In genomic region chrX:47156611-47157520, GRCh38 we compare ENCODE assay signal across 17 cellular contexts. TPM values are rescaled to one million over a fixed set of nuclear protein-coding genes. Genes with fewer than 3 reads are reported as not detected.
DNase-seq lines count a peak whose midpoint lies in the region; ATAC-seq and TF ChIP-seq lines count a peak whose summit lies in the region.
"Had no signal": no experiment of that assay in that cellular context is flagged by ENCODE, and none has a peak within 500 bp of the region (broad histone marks: within the 10 kb centered on the region; RNA-seq: fewer than 3 reads in every experiment).

No MANE protein-coding gene starts in this region.

- TF ChIP-seq EP300 in sigmoid colon (IDR thresholded peaks at IDR 0.05) = no peak

- peak; percentile 2 for DNase-seq in HEK293T (ENCODE audit: extremely low spot score)
- peak; percentile 66 for DNase-seq in amniotic epithelial cell (ENCODE audit: low read depth)
- DNase-seq in mesenteric fat pad (ENCODE audit: low spot score) = peak; percentile 69
- peak; percentile 55 for DNase-seq in sigmoid colon
- DNase-seq in occipital lobe (lab: John Stamatoyannopoulos, UW) = no peak
- no peak for DNase-seq in G401 (ENCODE audit: low spot score)
- DNase-seq in activated T-helper 2 cell treated with anti-CD3 and anti-CD28 coated beads, Interferon-gamma antibody, Interleukin-2, Interleukin-4, amounts not matched to agents 10 μg/mL and 5 μg/mL and 100 μg/mL, durations not matched to agents 14 hours and 24 hours and 36 hours (ENCODE audit: low spot score) = no peak
- DNase-seq: CD4-positive, alpha-beta memory T cell; NCI-H1417; NCI-H187 treated with DMSO at 0.1 percent for 48 hours; NCI-H226; NCI-H526; PC-9 had no signal

- no peaks in the 10 kb centered on the region for H3K9me3 ChIP-seq in sigmoid colon
- H3K9me3 ChIP-seq: A549, HAP-1 had no signal

- no peak for TF ChIP-seq POLR2A in sigmoid colon (IDR thresholded peaks at IDR 0.05)

- CTCF ChIA-PET in HEK293T (lab: Yijun Ruan, JAX) = interaction anchor here (1.8 kb wide), 1 partner anchor 12 kb away, joined by 4 read pairs; the partner anchor contains the start of genes NDUFB11 and RBM10

- no peak for TF ChIP-seq CTCF in sigmoid colon (IDR thresholded peaks at IDR 0.05)

- no peak for ATAC-seq in GM19324 (IDR thresholded peaks at IDR 0.05; ENCODE audit: low FRiP score, unreplicated experiment)
- ATAC-seq: A549 had no signal

- no peaks in the 10 kb centered on the region for H3K4me1 ChIP-seq in sigmoid colon
- H3K4me1 ChIP-seq: HAP-1 had no signal

- no peaks in the 10 kb centered on the region for H3K4me1 Mint-ChIP-seq in activated T-helper 2 cell treated with anti-CD3 and anti-CD28 coated beads, Interferon-gamma antibody, Interleukin-2, Interleukin-4, amounts not matched to agents 10 μg/mL and 5 μg/mL and 100 μg/mL, durations not matched to agents 14 hours and 24 hours and 36 hours (ENCODE audit: low read depth)

- POLR2A ChIA-PET in HEK293T (lab: Yijun Ruan, JAX) = interaction anchor here (0.8 kb wide), 1 partner anchor 12 kb away, joined by 3 read pairs; the partner anchor contains the start of gene RBM10

- no peak overlapping the region for H3K4me3 Mint-ChIP-seq in activated T-helper 2 cell treated with anti-CD3 and anti-CD28 coated beads, Interferon-gamma antibody, Interleukin-2, Interleukin-4, amounts not matched to agents 10 μg/mL and 5 μg/mL and 100 μg/mL, durations not matched to agents 14 hours and 24 hours and 36 hours (ENCODE audit: low read depth)
- H3K4me3 Mint-ChIP-seq: CD4-positive, alpha-beta memory T cell had no signal

- no peak overlapping the region for H3K4me3 ChIP-seq in sigmoid colon
- H3K4me3 ChIP-seq: A549, BLaER1, HAP-1, PC-9 had no signal

- in situ Hi-C loops in G401 (cut with HindIII; ENCODE audit: low sequenced_read_pairs) = no loop called here

- H3K36me3 ChIP-seq in sigmoid colon = peaks cover 0 to 14% (median 0%) of the 10 kb centered on the region in 4 donors

- no peaks in the 10 kb centered on the region for H3K9me3 Mint-ChIP-seq in activated T-helper 2 cell treated with anti-CD3 and anti-CD28 coated beads, Interferon-gamma antibody, Interleukin-2, Interleukin-4, amounts not matched to agents 10 μg/mL and 5 μg/mL and 100 μg/mL, durations not matched to agents 14 hours and 24 hours and 36 hours

- no peaks in the 10 kb centered on the region for H3K27me3 Mint-ChIP-seq in activated T-helper 2 cell treated with anti-CD3 and anti-CD28 coated beads, Interferon-gamma antibody, Interleukin-2, Interleukin-4, amounts not matched to agents 10 μg/mL and 5 μg/mL and 100 μg/mL, durations not matched to agents 14 hours and 24 hours and 36 hours (ENCODE audit: low read depth)
- H3K27me3 Mint-ChIP-seq: CD4-positive, alpha-beta memory T cell had no signal

- H3K27me3 ChIP-seq in sigmoid colon = no peaks in the 10 kb centered on the region
- H3K27me3 ChIP-seq: BLaER1 had no signal

- H3K27ac ChIP-seq in sigmoid colon = no peak overlapping the region
- H3K27ac ChIP-seq: A549, BLaER1, PC-9 had no signal

- H3K36me3 Mint-ChIP-seq in activated T-helper 2 cell treated with anti-CD3 and anti-CD28 coated beads, Interferon-gamma antibody, Interleukin-2, Interleukin-4, amounts not matched to agents 10 μg/mL and 5 μg/mL and 100 μg/mL, durations not matched to agents 14 hours and 24 hours and 36 hours (ENCODE audit: low read depth) = peaks cover 45% of the 10 kb centered on the region

- H3K27ac Mint-ChIP-seq in activated T-helper 2 cell treated with anti-CD3 and anti-CD28 coated beads, Interferon-gamma antibody, Interleukin-2, Interleukin-4, amounts not matched to agents 10 μg/mL and 5 μg/mL and 100 μg/mL, durations not matched to agents 14 hours and 24 hours and 36 hours = no peak overlapping the region

- WGBS in sigmoid colon, 2 donors = 93 to 96% methylated on average over 26 of the region's 26 CpGs

- intact Hi-C loops in sigmoid colon (cut with DNase I) = no loop called here
- intact Hi-C loops in activated T-helper 2 cell treated with anti-CD3 and anti-CD28 coated beads, Interferon-gamma antibody, Interleukin-2, Interleukin-4, amounts not matched to agents 10 μg/mL and 5 μg/mL and 100 μg/mL, durations not matched to agents 14 hours and 24 hours and 36 hours (cut with micrococcal nuclease) = no loop called here

TF ChIP-seq in HEK293T, 16 proteins besides CTCF, POLR2A, EP300 and RAD21:
- no peak for TF ChIP-seq FOXM1 (IDR thresholded peaks at IDR 0.05; ENCODE audit: borderline replicate concordance)

RNA-seq across cellular contexts. Expression of gene RBM10, which starts 11.8 kb away (rescaled TPM):
- 23.6 TPM for total RNA-seq in mesenteric fat pad
- 10 to 100 TPM; 17.1 to 28.0 (median 22.0) TPM for total RNA-seq in sigmoid colon
- 10 to 100 TPM; 15.0 to 44.3 (median 23.8) TPM for polyA plus RNA-seq in sigmoid colon
- total RNA-seq in occipital lobe = 38.7 TPM
- total RNA-seq in G401 (2014; rRNA removed; shearing (Covaris generic)) = 51.8 and 67.8 TPM in 2 replicates
- 65.7 and 69.2 TPM in 2 replicates for total RNA-seq in activated T-helper 2 cell treated with anti-CD3 and anti-CD28 coated beads, Interferon-gamma antibody, Interleukin-2, Interleukin-4, amounts not matched to agents 10 μg/mL and 5 μg/mL and 100 μg/mL, durations not matched to agents 14 hours and 24 hours and 36 hours

RNA-seq across cellular contexts. Expression of gene NDUFB11, which starts 12.4 kb away (rescaled TPM):
- total RNA-seq in mesenteric fat pad = 58.6 TPM
- total RNA-seq in sigmoid colon = 100 to 1,000 TPM in 1 of 4 donors, 10 to 100 TPM in 3; 64.3 to 103 (median 82.8) TPM
- polyA plus RNA-seq in sigmoid colon = 100 to 1,000 TPM in 1 of 3 donors, 10 to 100 TPM in 2; 82.3 to 124 (median 91.8) TPM
- total RNA-seq in occipital lobe = 50.4 TPM
- 87.1 and 115 TPM in 2 replicates for total RNA-seq in G401 (2014; rRNA removed; shearing (Covaris generic))
- total RNA-seq in activated T-helper 2 cell treated with anti-CD3 and anti-CD28 coated beads, Interferon-gamma antibody, Interleukin-2, Interleukin-4, amounts not matched to agents 10 μg/mL and 5 μg/mL and 100 μg/mL, durations not matched to agents 14 hours and 24 hours and 36 hours = 91.7 and 98.8 TPM in 2 replicates

RNA-seq across cellular contexts. Expression of gene UBA1, which starts 36.8 kb away (rescaled TPM):
- 189 TPM for total RNA-seq in mesenteric fat pad
- 100 to 1,000 TPM in 1 of 4 donors, 10 to 100 TPM in 3; 74.9 to 112 (median 80.7) TPM for total RNA-seq in sigmoid colon
- 100 to 1,000 TPM in 1 of 3 donors, 10 to 100 TPM in 2; 72.7 to 126 (median 84.2) TPM for polyA plus RNA-seq in sigmoid colon
- 127 TPM for total RNA-seq in occipital lobe
- 198 and 217 TPM in 2 replicates for total RNA-seq in G401 (2014; rRNA removed; shearing (Covaris generic))
- 242 and 250 TPM in 2 replicates for total RNA-seq in activated T-helper 2 cell treated with anti-CD3 and anti-CD28 coated beads, Interferon-gamma antibody, Interleukin-2, Interleukin-4, amounts not matched to agents 10 μg/mL and 5 μg/mL and 100 μg/mL, durations not matched to agents 14 hours and 24 hours and 36 hours

Comparison
In these comparisons a context has a peak if more than half of its experiments do, and no peak if none do; other contexts are left out.
1. DNase-seq: peak in HEK293T (single experiment), amniotic epithelial cell (single experiment), mesenteric fat pad (single experiment) and sigmoid colon (single experiment); none in occipital lobe (single experiment), G401 (single experiment) and activated T-helper 2 cell treated with anti-CD3 and anti-CD28 coated beads, Interferon-gamma antibody, Interleukin-2, Interleukin-4, amounts not matched to agents 10 μg/mL and 5 μg/mL and 100 μg/mL, durations not matched to agents 14 hours and 24 hours and 36 hours (single experiment).